Comparison of ENCODE assay signal across 14 cellular contexts in genomic region chr1:9332513-9333143, GRCh38. TPM values are rescaled to one million over a fixed set of nuclear protein-coding genes. Genes with fewer than 3 reads are reported as not detected.
DNase-seq lines count a peak whose midpoint lies in the region; ATAC-seq and TF ChIP-seq lines count a peak whose summit lies in the region.
"Had no signal": no experiment of that assay in that cellular context is flagged by ENCODE, and none has a peak within 500 bp of the region (broad histone marks: within the 10 kb centered on the region; RNA-seq: fewer than 3 reads in every experiment).

No MANE protein-coding gene starts in this region.

- H4K20me1 ChIP-seq in smooth muscle cell (ENCODE audit: low read depth): peaks cover 99% of the 10 kb centered on the region

- peaks cover 100% of the 10 kb centered on the region for H3K79me2 ChIP-seq in smooth muscle cell (ENCODE audit: low read depth)

- no peaks in the 10 kb centered on the region for H3K36me3 Mint-ChIP-seq in activated T-cell treated with anti-CD3 and anti-CD28 coated beads, Interleukin-2, amount 50 U/mL, for 72 hours (ENCODE audit: insufficient read depth in 2 of 2)

- no peak overlapping the region for H3K27ac Mint-ChIP-seq in activated T-cell treated with anti-CD3 and anti-CD28 coated beads, Interleukin-2, amount 50 U/mL, for 72 hours

- H3K4me3 ChIP-seq in SJSA1 (no peak overlapping the region), esophagus squamous epithelium (no peak overlapping the region), smooth muscle cell (no peak overlapping the region)
- H3K4me3 ChIP-seq: SK-N-MC had no signal

- TF ChIP-seq CTCF in esophagus squamous epithelium (IDR thresholded peaks at IDR 0.05) (no peak), smooth muscle cell (IDR thresholded peaks at IDR 0.05; ENCODE audit: borderline replicate concordance, insufficient read depth, poor library complexity, severe bottlenecking) (no peak)

- no peak overlapping the region for H3K9ac ChIP-seq in smooth muscle cell (ENCODE audit: low read depth)

- H3K9me3 Mint-ChIP-seq in activated T-cell treated with anti-CD3 and anti-CD28 coated beads, Interleukin-2, amount 50 U/mL, for 72 hours: no peaks in the 10 kb centered on the region
- H3K9me3 Mint-ChIP-seq: activated T-cell treated with anti-CD3 and anti-CD28 coated beads, Interleukin-2, amount 50 U/mL, for 4 hours; neural crest cell had no signal

- H3K4me1 ChIP-seq in SJSA1 (replicated peaks) (peaks cover 27% of the 10 kb centered on the region), esophagus squamous epithelium (peaks cover 22 to 91% (median 46%) of the 10 kb centered on the region in 3 donors), smooth muscle cell (ENCODE audit: low read depth) (no peaks in the 10 kb centered on the region)

- no peaks in the 10 kb centered on the region for H3K27me3 ChIP-seq in SJSA1 (replicated peaks)
- H3K27me3 ChIP-seq in esophagus squamous epithelium: no peaks in the 10 kb centered on the region
- H3K27me3 ChIP-seq in smooth muscle cell (ENCODE audit: low read depth): no peaks in the 10 kb centered on the region

- ATAC-seq in activated T-cell treated with anti-CD3 and anti-CD28 coated beads, Interleukin-2, amount 50 U/mL, for 72 hours (replicated peaks in 1 of 2): peak; percentile 50 to 66
- ATAC-seq in HG02678 (IDR thresholded peaks at IDR 0.05; ENCODE audit: unreplicated experiment) (no peak), GM19397 (IDR thresholded peaks at IDR 0.05; ENCODE audit: unreplicated experiment) (no peak)
- ATAC-seq: PC-3 had no signal

- H2AFZ ChIP-seq in smooth muscle cell (ENCODE audit: low read depth): no peak overlapping the region

- H3K27ac ChIP-seq in SJSA1 (peak overlapping the region; percentile 32), esophagus squamous epithelium (peak overlapping the region; percentile 30 to 59 (median 44)), smooth muscle cell (ENCODE audit: low read depth) (peak overlapping the region; percentile 61)
- H3K27ac ChIP-seq: SK-N-MC had no signal

- H3K4me2 ChIP-seq in smooth muscle cell: no peak overlapping the region

- H3K9me3 ChIP-seq in SJSA1 (replicated peaks) (no peaks in the 10 kb centered on the region), esophagus squamous epithelium (no peaks in the 10 kb centered on the region), smooth muscle cell (replicated peaks; ENCODE audit: low read depth) (no peaks in the 10 kb centered on the region)

- DNase-seq in activated T-cell treated with anti-CD3 and anti-CD28 coated beads, Interleukin-2, amount 50 U/mL, for 72 hours: no peak
- no peak for DNase-seq in activated T-cell treated with anti-CD3 and anti-CD28 coated beads, Interleukin-2, amount 50 U/mL, for 48 hours
- DNase-seq in SJSA1 (ENCODE audit: low read depth in 1 of 2, low spot score in 2 of 2) (no peak), esophagus squamous epithelium (lab: John Stamatoyannopoulos, UW) (no peak), smooth muscle cell (lab: John Stamatoyannopoulos, UW; ENCODE audit: unreplicated experiment) (no peak), NCI-H82 treated with DMSO at 0.1 percent for 48 hours (lab: John Stamatoyannopoulos, UW; ENCODE audit: unreplicated experiment) (no peak)
- DNase-seq: activated CD4-positive, alpha-beta T cell treated with anti-CD3 and anti-CD28 coated beads, Interleukin-2, amount 50 U/mL, for 4 hours; activated T-cell treated with anti-CD3 and anti-CD28 coated beads, Interleukin-2, amount 50 U/mL, for 4 hours; NCI-H446 treated with DMSO at 0.1 percent for 48 hours; PC-3 had no signal

- peaks cover 9% of the 10 kb centered on the region; the same call in 1 of the 2 replicates for H3K36me3 ChIP-seq in SJSA1
- H3K36me3 ChIP-seq in esophagus squamous epithelium: no peaks in the 10 kb centered on the region
- no peaks in the 10 kb centered on the region for H3K36me3 ChIP-seq in smooth muscle cell (ENCODE audit: low read depth)

- H3K4me1 Mint-ChIP-seq in activated T-cell treated with anti-CD3 and anti-CD28 coated beads, Interleukin-2, amount 50 U/mL, for 72 hours (ENCODE audit: low read depth): peaks cover 21% of the 10 kb centered on the region

- H3K4me3 Mint-ChIP-seq in activated T-cell treated with anti-CD3 and anti-CD28 coated beads, Interleukin-2, amount 50 U/mL, for 72 hours: peak overlapping the region; percentile 6 to 15
- H3K4me3 Mint-ChIP-seq: activated T-cell treated with anti-CD3 and anti-CD28 coated beads, Interleukin-2, amount 50 U/mL, for 4 hours; neural crest cell had no signal

- TF ChIP-seq POLR2A in esophagus squamous epithelium (IDR thresholded peaks at IDR 0.05): no peak

- H3F3A ChIP-seq in smooth muscle cell (ENCODE audit: low read depth): peaks cover 12% of the 10 kb centered on the region

- intact Hi-C loops in esophagus squamous epithelium (cut with DNase I): no loop called here

- H3K27me3 Mint-ChIP-seq in activated T-cell treated with anti-CD3 and anti-CD28 coated beads, Interleukin-2, amount 50 U/mL, for 72 hours (ENCODE audit: low read depth): no peaks in the 10 kb centered on the region

- WGBS in esophagus squamous epithelium, 2 donors: 66 to 76% methylated on average over 10 to 12 of the region's 12 CpGs
- 87% methylated on average over 11 of the region's 12 CpGs for WGBS in smooth muscle cell (ENCODE audit: low lambda C conversion rate)

RNA-seq across cellular contexts. Expression of gene SPSB1, which starts 39.9 kb away (rescaled TPM):
- total RNA-seq in activated T-cell treated with anti-CD3 and anti-CD28 coated beads, Interleukin-2, amount 50 U/mL, for 72 hours: 10 to 100 TPM; 12.2 to 15.6 TPM
- 16.2 and 24.4 TPM in 2 replicates for total RNA-seq in SJSA1 (2014; rRNA removed; shearing (Covaris generic))
- total RNA-seq in esophagus squamous epithelium: 10 to 100 TPM; 15.2 to 35.5 (median 25.2) TPM
- 27.6 and 38.0 TPM in 2 replicates for total RNA-seq in smooth muscle cell
- polyA plus RNA-seq in smooth muscle cell: 37.0 and 44.5 TPM in 2 replicates

Comparison
In these comparisons a context has a peak if more than half of its experiments do, and no peak if none do; other contexts are left out.
1. ATAC-seq: peak in activated T-cell treated with anti-CD3 and anti-CD28 coated beads, Interleukin-2, amount 50 U/mL, for 72 hours (2 of 2); none in HG02678 (single experiment) and GM19397 (single experiment).
2. Peak in every context shown above with its lines, with median percentiles within 50 percentile points of each other: H3K27ac ChIP-seq.